Comparison of ENCODE assay signal across 28 cellular contexts in the genomic region with DNA sequence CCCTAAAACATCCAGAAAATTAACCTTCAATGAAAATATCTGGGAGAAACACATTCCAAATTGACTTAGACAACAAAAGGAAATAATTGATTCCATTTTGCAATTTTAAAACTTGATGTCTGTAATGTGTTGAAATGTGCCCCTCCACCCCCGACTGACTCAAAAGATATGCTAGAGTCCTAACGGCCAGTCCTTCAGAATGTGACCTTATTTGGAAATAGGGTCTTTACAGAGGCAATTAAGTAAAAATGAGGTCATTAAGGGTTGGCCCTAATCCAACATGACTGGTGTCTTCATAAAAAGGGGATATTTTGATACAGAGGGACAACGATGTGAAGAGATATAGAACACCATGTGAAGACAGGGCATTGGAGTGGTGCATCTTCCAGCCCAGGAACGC.
A peak's percentile ranks its signal among the peaks of the same experiment; 100 is the strongest.
DNase-seq lines count a peak whose midpoint lies in the region; ATAC-seq, FAIRE-seq and TF ChIP-seq lines count a peak whose summit lies in the region.
"Had no signal": no experiment of that assay in that cellular context is flagged by ENCODE, and none has a peak within 500 bp of the region (broad histone marks: within the 10 kb centered on the region; RNA-seq: fewer than 3 reads in every experiment).

No MANE protein-coding gene starts in this region.

- H3K36me3 ChIP-seq in cardiac muscle cell, result no peaks in the 10 kb centered on the region
- H3K36me3 ChIP-seq: BLaER1 treated with 17β-estradiol and CSF1 and Interleukin-3, amounts not matched to agents 10 nM and 100 nM; SJSA1 had no signal

- no peak overlapping the region for H3K4me3 ChIP-seq in cardiac muscle cell
- H3K4me3 ChIP-seq in foreskin fibroblast (ENCODE audit: low read depth in 1 of 2, low read length in 2 of 2), result no peak overlapping the region
- H3K4me3 ChIP-seq: A549; BLaER1 treated with 17β-estradiol and CSF1 and Interleukin-3, amounts not matched to agents 10 nM and 100 nM; GM23338; PC-9; SJSA1 had no signal

- intact Hi-C loops in left ventricle myocardium superior (cut with micrococcal nuclease), result no loop called here

- TF ChIP-seq CTCF in cardiac muscle cell (IDR thresholded peaks at IDR 0.05; ENCODE audit: low read depth, low read length) (no peak), foreskin fibroblast (IDR thresholded peaks at IDR 0.05; ENCODE audit: low read depth, low read length) (no peak), D721Med (IDR thresholded peaks at IDR 0.05; ENCODE audit: insufficient read depth, missing control alignments) (no peak)

- H3K4me1 ChIP-seq in cardiac muscle cell (ENCODE audit: low read depth), result peaks cover 29% of the 10 kb centered on the region
- H3K4me1 ChIP-seq: A549, SJSA1 had no signal

- no peak for ATAC-seq in left ventricle myocardium superior
- ATAC-seq: A549, GM23338 had no signal

- H3K9me3 ChIP-seq in cardiac muscle cell (ENCODE audit: low read depth), result no peaks in the 10 kb centered on the region
- H3K9me3 ChIP-seq: A549; BLaER1 treated with 17β-estradiol and CSF1 and Interleukin-3, amounts not matched to agents 10 nM and 100 nM; SJSA1 had no signal

- DNase-seq in cardiac muscle cell (ENCODE audit: low read depth in 1 of 2, low spot score in 1 of 2), result no peak
- no peak for DNase-seq in left ventricle myocardium superior
- peak; percentile 55 for DNase-seq in NCI-H69 (lab: John Stamatoyannopoulos, UW)
- DNase-seq in foreskin fibroblast, result peak; percentile 41 to 67
- no peak for DNase-seq in D721Med (ENCODE audit: insufficient read length, low spot score)
- no peak for DNase-seq in activated CD8-positive, alpha-beta memory T cell treated with anti-CD3 and anti-CD28 coated beads for 24 hours
- no peak for DNase-seq in NAMALWA (ENCODE audit: low spot score)
- DNase-seq: AML-193; CD4-positive, alpha-beta T cell; DMS79; GF-D8; H9; HFFc6; MM.1S; NCI-H1048; NCI-H1436; NCI-H2107; NCI-H526 treated with DMSO at 0.1 percent for 48 hours; PC-9; Right ventricle myocardium superior; T-helper 2 cell had no signal

- H3K27ac ChIP-seq in cardiac muscle cell, result peak overlapping the region; percentile 73
- H3K27ac ChIP-seq: A549; BLaER1 treated with 17β-estradiol and CSF1 and Interleukin-3, amounts not matched to agents 10 nM and 100 nM; HL-60; KMS-11; PC-9; SJSA1 had no signal

- FAIRE-seq in D721Med (lab: Jason Lieb, UNC), result no peak
- FAIRE-seq: A549, GM12892 had no signal

- H3K27me3 ChIP-seq in cardiac muscle cell, result no peaks in the 10 kb centered on the region
- H3K27me3 ChIP-seq: SJSA1 had no signal

Comparison
In these comparisons a context has a peak if more than half of its experiments do, and no peak if none do; other contexts are left out.
1. DNase-seq: peak in NCI-H69 (single experiment) and foreskin fibroblast (2 of 2); none in cardiac muscle cell (0 of 2), left ventricle myocardium superior (single experiment), D721Med (single experiment), activated CD8-positive, alpha-beta memory T cell treated with anti-CD3 and anti-CD28 coated beads for 24 hours (single experiment) and NAMALWA (single experiment).